Comparison of ENCODE assay signal across 8 cellular contexts in genomic region chr10:124417846-124418725, GRCh38. TPM values are rescaled to one million over a fixed set of nuclear protein-coding genes. Genes with fewer than 3 reads are reported as not detected.
DNase-seq lines count a peak whose midpoint lies in the region; ATAC-seq and TF ChIP-seq lines count a peak whose summit lies in the region.

No MANE protein-coding gene starts in this region.

- H3K9me3 Mint-ChIP-seq in mesothelial cell of epicardium: no peaks in the 10 kb centered on the region

- H3K4me3 Mint-ChIP-seq in mesothelial cell of epicardium: peak overlapping the region; percentile 85

- H3K36me3 Mint-ChIP-seq in mesothelial cell of epicardium: no peaks in the 10 kb centered on the region

- ATAC-seq in GM18517 (IDR thresholded peaks at IDR 0.05; ENCODE audit: unreplicated experiment) (peak; percentile 21), HG02885 (IDR thresholded peaks at IDR 0.05; ENCODE audit: poor library complexity, unreplicated experiment) (peak; percentile 32)

- peak overlapping the region; percentile 75 for H3K27ac Mint-ChIP-seq in mesothelial cell of epicardium

- H3K4me1 Mint-ChIP-seq in mesothelial cell of epicardium: peaks cover 11% of the 10 kb centered on the region

- no peak for TF ChIP-seq CTCF in mesothelial cell of epicardium (IDR thresholded peaks at IDR 0.05; ENCODE audit: unreplicated experiment)

- H3K27me3 Mint-ChIP-seq in mesothelial cell of epicardium (ENCODE audit: low read depth): peaks cover 12% of the 10 kb centered on the region

- DNase-seq in NCI-H226 (peak; percentile 34), activated T-cell treated with anti-CD3 and anti-CD28 coated beads for 24 hours (ENCODE audit: low read depth) (peak; percentile 18), epidermal melanocyte (ENCODE audit: insufficient read length, low spot score) (peak; percentile 21), mesothelial cell of epicardium (ENCODE audit: low spot score in 2 of 2, unreplicated experiment in 2 of 2) (peak; percentile 28 to 65), NCI-H1105 (lab: John Stamatoyannopoulos, UW) (no peak)
- DNase-seq in stimulated activated CD8-positive, alpha-beta memory T cell treated with anti-CD3 and anti-CD28 coated beads, Interleukin-12 subunit alpha, Interleukin-12 subunit beta, amount 100 ng/mL, for 4 hours (ENCODE audit: low read depth): peak; percentile 24

RNA-seq across cellular contexts. Expression of gene OAT, which starts 0.6 kb away (rescaled TPM):
- total RNA-seq in mesothelial cell of epicardium: 52.5 to 55.1 TPM (median 54.5 TPM) in 3 replicates

RNA-seq across cellular contexts. Expression of gene NKX1-2, which starts 31.7 kb away (rescaled TPM):
- total RNA-seq in mesothelial cell of epicardium: not detected in 3 replicates

RNA-seq across cellular contexts. Expression of gene LHPP, which starts 43.5 kb away (rescaled TPM):
- total RNA-seq in mesothelial cell of epicardium: 17.3 to 19.6 TPM (median 17.5 TPM) in 3 replicates
